ENCODE assay signal across 20 cellular contexts in genomic region chr4:66376921-66377320, GRCh38.
"Had no signal": no experiment of that assay in that cellular context is flagged by ENCODE, and none has a peak within 500 bp of the region (broad histone marks: within the 10 kb centered on the region; RNA-seq: fewer than 3 reads in every experiment).

No MANE protein-coding gene starts in this region.

- H3K27ac Mint-ChIP-seq: activated CD8-positive, alpha-beta T cell treated with anti-CD3 and anti-CD28 coated beads, Interleukin-2, amount 10 ng/mL, durations not matched to agents 7 days and 5 days; activated naive CD8-positive, alpha-beta T cell; activated T-cell treated with anti-CD3 and anti-CD28 coated beads, Interleukin-2, amount 50 U/mL, for 72 hours; dendritic cell treated with granulocyte-macrophage colony-stimulating factor and Interleukin-4, amounts not matched to agents 40 ng/mL and 50 ng/mL, for 4 days; effector memory CD8-positive, alpha-beta T cell; natural killer cell; stimulated activated naive CD8-positive, alpha-beta T cell treated with anti-CD3 and anti-CD28 coated beads, Interleukin-15, Interleukin-2, amounts not matched to agents 100 ng/mL and 50 ng/mL, for 24 hours; WTC11 had no signal

- H3K27me3 Mint-ChIP-seq: activated naive CD8-positive, alpha-beta T cell; dendritic cell treated with granulocyte-macrophage colony-stimulating factor and Interleukin-4, amounts not matched to agents 40 ng/mL and 50 ng/mL, for 4 days; effector memory CD8-positive, alpha-beta T cell; stimulated activated naive CD8-positive, alpha-beta T cell treated with anti-CD3 and anti-CD28 coated beads, Interleukin-15, Interleukin-2, amounts not matched to agents 100 ng/mL and 50 ng/mL, for 24 hours had no signal

- FAIRE-seq: TTC549 had no signal

- H3K4me3 ChIP-seq: gastrocnemius medialis, heart right ventricle, right atrium auricular region, upper lobe of left lung had no signal

- H3K9me3 ChIP-seq: gastrocnemius medialis, neutrophil, right atrium auricular region, upper lobe of left lung had no signal

- H3K4me1 ChIP-seq: gastrocnemius medialis, heart right ventricle, right atrium auricular region, upper lobe of left lung had no signal

- DNase-seq: activated CD4-positive, alpha-beta T cell treated with anti-CD3 and anti-CD28 coated beads for 4 hours; activated CD8-positive, alpha-beta memory T cell treated with anti-CD3 and anti-CD28 coated beads, Interleukin-2, amount 50 U/mL, for 48 hours; activated CD8-positive, alpha-beta T cell treated with anti-CD3 and anti-CD28 coated beads, Interleukin-2, amount 10 ng/mL, durations not matched to agents 7 days and 5 days; activated gamma-delta T cell; activated T-cell treated with anti-CD3 and anti-CD28 coated beads, Interleukin-2, amount 50 U/mL, for 72 hours; cerebellar nuclear complex; effector memory CD8-positive, alpha-beta T cell; gastrocnemius medialis; heart right ventricle; natural killer cell; T-helper 2 cell; upper lobe of left lung had no signal

- H3K4me3 Mint-ChIP-seq: activated CD8-positive, alpha-beta T cell treated with anti-CD3 and anti-CD28 coated beads, Interleukin-2, amount 10 ng/mL, durations not matched to agents 7 days and 5 days; activated naive CD8-positive, alpha-beta T cell; activated T-cell treated with anti-CD3 and anti-CD28 coated beads, Interleukin-2, amount 50 U/mL, for 72 hours; dendritic cell treated with granulocyte-macrophage colony-stimulating factor and Interleukin-4, amounts not matched to agents 40 ng/mL and 50 ng/mL, for 4 days; effector memory CD8-positive, alpha-beta T cell; natural killer cell; stimulated activated naive CD8-positive, alpha-beta T cell treated with anti-CD3 and anti-CD28 coated beads, Interleukin-15, Interleukin-2, amounts not matched to agents 100 ng/mL and 50 ng/mL, for 24 hours; WTC11 had no signal

- H3K9me3 Mint-ChIP-seq: effector memory CD8-positive, alpha-beta T cell; WTC11 had no signal

- H3K4me1 Mint-ChIP-seq: natural killer cell, WTC11 had no signal

- H3K27ac ChIP-seq: epithelial cell of prostate, gastrocnemius medialis, heart right ventricle, neutrophil, right atrium auricular region, upper lobe of left lung had no signal

- H3K36me3 ChIP-seq: gastrocnemius medialis, heart right ventricle, neutrophil, right atrium auricular region, upper lobe of left lung had no signal

- H3K36me3 Mint-ChIP-seq: activated naive CD8-positive, alpha-beta T cell; natural killer cell; WTC11 had no signal

- H3K27me3 ChIP-seq: gastrocnemius medialis, heart right ventricle, neutrophil, right atrium auricular region, upper lobe of left lung had no signal

- ATAC-seq: activated CD8-positive, alpha-beta T cell treated with anti-CD3 and anti-CD28 coated beads, Interleukin-2, amount 10 ng/mL, durations not matched to agents 7 days and 5 days; activated T-cell treated with anti-CD3 and anti-CD28 coated beads, Interleukin-2, amount 50 U/mL, for 72 hours; effector memory CD8-positive, alpha-beta T cell; gastrocnemius medialis; heart right ventricle; natural killer cell; WTC11 had no signal
